ENCODE assay signal across 1 cellular context in the genomic region with DNA sequence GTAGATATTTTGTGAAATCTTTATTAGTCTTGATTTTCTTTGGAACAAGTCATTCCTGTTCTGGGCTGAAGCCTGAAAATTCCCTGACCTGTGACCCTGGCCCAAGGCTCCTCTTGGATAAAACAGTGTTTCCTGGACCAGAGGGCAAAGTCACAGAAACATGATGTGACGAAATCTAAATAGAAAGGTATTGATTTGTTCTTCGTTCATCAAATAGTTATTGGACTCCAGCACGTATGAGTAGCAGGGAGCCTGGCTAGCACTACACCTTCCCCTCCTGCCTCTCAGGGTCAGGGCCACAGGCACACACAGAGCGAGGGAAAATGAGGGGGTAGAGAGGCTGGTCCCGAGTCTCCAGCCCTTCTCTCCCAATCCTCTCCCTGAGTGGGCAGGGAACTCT.
TF ChIP-seq lines count a peak whose summit lies in the region.

No MANE protein-coding gene starts in this region.

TF ChIP-seq in HepG2, 621 proteins besides CTCF, POLR2A, EP300 and RAD21 (continued from another document and continues in another):
- TF ChIP-seq, protein P1, sequence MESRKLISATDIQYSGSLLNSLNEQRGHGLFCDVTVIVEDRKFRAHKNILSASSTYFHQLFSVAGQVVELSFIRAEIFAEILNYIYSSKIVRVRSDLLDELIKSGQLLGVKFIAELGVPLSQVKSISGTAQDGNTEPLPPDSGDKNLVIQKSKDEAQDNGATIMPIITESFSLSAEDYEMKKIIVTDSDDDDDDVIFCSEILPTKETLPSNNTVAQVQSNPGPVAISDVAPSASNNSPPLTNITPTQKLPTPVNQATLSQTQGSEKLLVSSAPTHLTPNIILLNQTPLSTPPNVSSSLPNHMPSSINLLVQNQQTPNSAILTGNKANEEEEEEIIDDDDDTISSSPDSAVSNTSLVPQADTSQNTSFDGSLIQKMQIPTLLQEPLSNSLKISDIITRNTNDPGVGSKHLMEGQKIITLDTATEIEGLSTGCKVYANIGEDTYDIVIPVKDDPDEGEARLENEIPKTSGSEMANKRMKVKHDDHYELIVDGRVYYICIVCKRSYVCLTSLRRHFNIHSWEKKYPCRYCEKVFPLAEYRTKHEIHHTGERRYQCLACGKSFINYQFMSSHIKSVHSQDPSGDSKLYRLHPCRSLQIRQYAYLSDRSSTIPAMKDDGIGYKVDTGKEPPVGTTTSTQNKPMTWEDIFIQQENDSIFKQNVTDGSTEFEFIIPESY (CRISPR knock-in tag; IDR thresholded peaks at IDR 0.05), result peak; percentile 36; the same call in 1 of the 2 replicates
- no peak for TF ChIP-seq AHR (CRISPR knock-in tag; IDR thresholded peaks at IDR 0.05)
- no peak for TF ChIP-seq PCBP1 (IDR thresholded peaks at IDR 0.05; ENCODE audit: borderline replicate concordance, low read depth, low read length)
- TF ChIP-seq BORCS8-MEF2B (CRISPR knock-in tag; IDR thresholded peaks at IDR 0.05), result no peak
- TF ChIP-seq, protein P2, sequence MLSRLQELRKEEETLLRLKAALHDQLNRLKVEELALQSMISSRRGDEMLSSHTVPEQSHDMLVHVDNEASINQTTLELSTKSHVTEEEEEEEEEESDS (CRISPR knock-in tag; IDR thresholded peaks at IDR 0.05; ENCODE audit: borderline replicate concordance), result no peak
- TF ChIP-seq ZNF382 (CRISPR knock-in tag; IDR thresholded peaks at IDR 0.05; ENCODE audit: borderline replicate concordance), result no peak
- TF ChIP-seq HNRNPK (IDR thresholded peaks at IDR 0.05; ENCODE audit: low read depth, low read length, poor library complexity, severe bottlenecking), result no peak
- TF ChIP-seq SMARCC2 (IDR thresholded peaks at IDR 0.05), result peak; percentile 59; the same call in 1 of the 2 replicates
- TF ChIP-seq ZNF121 (CRISPR knock-in tag; IDR thresholded peaks at IDR 0.05), result no peak
- no peak; the same call in 1 of the 2 replicates for TF ChIP-seq MTA1 (CRISPR knock-in tag; IDR thresholded peaks at IDR 0.05; ENCODE audit: borderline replicate concordance)
- no peak for TF ChIP-seq ZNF256 (CRISPR knock-in tag; conservative IDR thresholded peaks at IDR 0.05)
- TF ChIP-seq MEF2D (CRISPR knock-in tag; IDR thresholded peaks at IDR 0.05), result peak; percentile 86
- TF ChIP-seq, protein P3, sequence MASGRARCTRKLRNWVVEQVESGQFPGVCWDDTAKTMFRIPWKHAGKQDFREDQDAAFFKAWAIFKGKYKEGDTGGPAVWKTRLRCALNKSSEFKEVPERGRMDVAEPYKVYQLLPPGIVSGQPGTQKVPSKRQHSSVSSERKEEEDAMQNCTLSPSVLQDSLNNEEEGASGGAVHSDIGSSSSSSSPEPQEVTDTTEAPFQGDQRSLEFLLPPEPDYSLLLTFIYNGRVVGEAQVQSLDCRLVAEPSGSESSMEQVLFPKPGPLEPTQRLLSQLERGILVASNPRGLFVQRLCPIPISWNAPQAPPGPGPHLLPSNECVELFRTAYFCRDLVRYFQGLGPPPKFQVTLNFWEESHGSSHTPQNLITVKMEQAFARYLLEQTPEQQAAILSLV (CRISPR knock-in tag; IDR thresholded peaks at IDR 0.05; ENCODE audit: borderline replicate concordance), result peak; percentile 64; the same call in 1 of the 2 replicates
- TF ChIP-seq SP4 (CRISPR knock-in tag; IDR thresholded peaks at IDR 0.05), result no peak
- peak; percentile 88 for TF ChIP-seq HMG20A (CRISPR knock-in tag; IDR thresholded peaks at IDR 0.05; ENCODE audit: borderline replicate concordance)
- TF ChIP-seq, protein P4, sequence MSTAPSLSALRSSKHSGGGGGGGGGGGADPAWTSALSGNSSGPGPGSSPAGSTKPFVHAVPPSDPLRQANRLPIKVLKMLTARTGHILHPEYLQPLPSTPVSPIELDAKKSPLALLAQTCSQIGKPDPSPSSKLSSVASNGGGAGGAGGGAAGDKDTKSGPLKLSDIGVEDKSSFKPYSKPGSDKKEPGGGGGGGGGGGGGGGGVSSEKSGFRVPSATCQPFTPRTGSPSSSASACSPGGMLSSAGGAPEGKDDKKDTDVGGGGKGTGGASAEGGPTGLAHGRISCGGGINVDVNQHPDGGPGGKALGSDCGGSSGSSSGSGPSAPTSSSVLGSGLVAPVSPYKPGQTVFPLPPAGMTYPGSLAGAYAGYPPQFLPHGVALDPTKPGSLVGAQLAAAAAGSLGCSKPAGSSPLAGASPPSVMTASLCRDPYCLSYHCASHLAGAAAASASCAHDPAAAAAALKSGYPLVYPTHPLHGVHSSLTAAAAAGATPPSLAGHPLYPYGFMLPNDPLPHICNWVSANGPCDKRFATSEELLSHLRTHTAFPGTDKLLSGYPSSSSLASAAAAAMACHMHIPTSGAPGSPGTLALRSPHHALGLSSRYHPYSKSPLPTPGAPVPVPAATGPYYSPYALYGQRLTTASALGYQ (CRISPR knock-in tag; IDR thresholded peaks at IDR 0.05), result peak; percentile 89
- TF ChIP-seq ZNF160 (CRISPR knock-in tag; IDR thresholded peaks at IDR 0.05), result no peak
- peak; percentile 74; the same call in 1 of the 2 replicates for TF ChIP-seq NFKBIZ (CRISPR knock-in tag; IDR thresholded peaks at IDR 0.05)
- TF ChIP-seq, protein P5, sequence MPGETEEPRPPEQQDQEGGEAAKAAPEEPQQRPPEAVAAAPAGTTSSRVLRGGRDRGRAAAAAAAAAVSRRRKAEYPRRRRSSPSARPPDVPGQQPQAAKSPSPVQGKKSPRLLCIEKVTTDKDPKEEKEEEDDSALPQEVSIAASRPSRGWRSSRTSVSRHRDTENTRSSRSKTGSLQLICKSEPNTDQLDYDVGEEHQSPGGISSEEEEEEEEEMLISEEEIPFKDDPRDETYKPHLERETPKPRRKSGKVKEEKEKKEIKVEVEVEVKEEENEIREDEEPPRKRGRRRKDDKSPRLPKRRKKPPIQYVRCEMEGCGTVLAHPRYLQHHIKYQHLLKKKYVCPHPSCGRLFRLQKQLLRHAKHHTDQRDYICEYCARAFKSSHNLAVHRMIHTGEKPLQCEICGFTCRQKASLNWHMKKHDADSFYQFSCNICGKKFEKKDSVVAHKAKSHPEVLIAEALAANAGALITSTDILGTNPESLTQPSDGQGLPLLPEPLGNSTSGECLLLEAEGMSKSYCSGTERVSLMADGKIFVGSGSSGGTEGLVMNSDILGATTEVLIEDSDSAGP (CRISPR knock-in tag; IDR thresholded peaks at IDR 0.05; ENCODE audit: borderline replicate concordance), result 0 out of 2 replicates have a peak, but pooled peaks have one; percentile 33
- no peak for TF ChIP-seq FOSL1 (CRISPR knock-in tag; IDR thresholded peaks at IDR 0.05; ENCODE audit: borderline replicate concordance)
- TF ChIP-seq ZNF224 (CRISPR knock-in tag; IDR thresholded peaks at IDR 0.05), result no peak
- TF ChIP-seq ZNF12 (CRISPR knock-in tag; IDR thresholded peaks at IDR 0.05), result peak; percentile 93
- TF ChIP-seq, protein P6, sequence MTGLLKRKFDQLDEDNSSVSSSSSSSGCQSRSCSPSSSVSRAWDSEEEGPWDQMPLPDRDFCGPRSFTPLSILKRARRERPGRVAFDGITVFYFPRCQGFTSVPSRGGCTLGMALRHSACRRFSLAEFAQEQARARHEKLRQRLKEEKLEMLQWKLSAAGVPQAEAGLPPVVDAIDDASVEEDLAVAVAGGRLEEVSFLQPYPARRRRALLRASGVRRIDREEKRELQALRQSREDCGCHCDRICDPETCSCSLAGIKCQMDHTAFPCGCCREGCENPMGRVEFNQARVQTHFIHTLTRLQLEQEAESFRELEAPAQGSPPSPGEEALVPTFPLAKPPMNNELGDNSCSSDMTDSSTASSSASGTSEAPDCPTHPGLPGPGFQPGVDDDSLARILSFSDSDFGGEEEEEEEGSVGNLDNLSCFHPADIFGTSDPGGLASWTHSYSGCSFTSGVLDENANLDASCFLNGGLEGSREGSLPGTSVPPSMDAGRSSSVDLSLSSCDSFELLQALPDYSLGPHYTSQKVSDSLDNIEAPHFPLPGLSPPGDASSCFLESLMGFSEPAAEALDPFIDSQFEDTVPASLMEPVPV (CRISPR knock-in tag; IDR thresholded peaks at IDR 0.05), result no peak
- no peak for TF ChIP-seq PRMT3 (CRISPR knock-in tag; IDR thresholded peaks at IDR 0.05; ENCODE audit: borderline replicate concordance, low read depth)
- peak; percentile 100 for TF ChIP-seq HNF4A (CRISPR knock-in tag; IDR thresholded peaks at IDR 0.05)
- TF ChIP-seq ZNF431 (CRISPR knock-in tag; IDR thresholded peaks at IDR 0.05; ENCODE audit: borderline replicate concordance, low read depth), result no peak
- no peak for TF ChIP-seq ZNF484 (CRISPR knock-in tag; IDR thresholded peaks at IDR 0.05; ENCODE audit: borderline replicate concordance, low read depth)
- no peak for TF ChIP-seq NR1H2 (CRISPR knock-in tag; IDR thresholded peaks at IDR 0.05; ENCODE audit: borderline replicate concordance, low read depth)
- TF ChIP-seq RFX3 (CRISPR knock-in tag; IDR thresholded peaks at IDR 0.05), result no peak
- no peak for TF ChIP-seq SUZ12 (IDR thresholded peaks at IDR 0.05; ENCODE audit: low read depth, low read length)
- no peak for TF ChIP-seq ZNF598 (CRISPR knock-in tag; IDR thresholded peaks at IDR 0.05; ENCODE audit: borderline replicate concordance)
- TF ChIP-seq ZNF296 (CRISPR knock-in tag; conservative IDR thresholded peaks at IDR 0.05), result no peak
- no peak for TF ChIP-seq PLRG1 (conservative IDR thresholded peaks at IDR 0.05)
- no peak for TF ChIP-seq RNF2 (conservative IDR thresholded peaks at IDR 0.05; ENCODE audit: low read depth)
- TF ChIP-seq, protein P7, sequence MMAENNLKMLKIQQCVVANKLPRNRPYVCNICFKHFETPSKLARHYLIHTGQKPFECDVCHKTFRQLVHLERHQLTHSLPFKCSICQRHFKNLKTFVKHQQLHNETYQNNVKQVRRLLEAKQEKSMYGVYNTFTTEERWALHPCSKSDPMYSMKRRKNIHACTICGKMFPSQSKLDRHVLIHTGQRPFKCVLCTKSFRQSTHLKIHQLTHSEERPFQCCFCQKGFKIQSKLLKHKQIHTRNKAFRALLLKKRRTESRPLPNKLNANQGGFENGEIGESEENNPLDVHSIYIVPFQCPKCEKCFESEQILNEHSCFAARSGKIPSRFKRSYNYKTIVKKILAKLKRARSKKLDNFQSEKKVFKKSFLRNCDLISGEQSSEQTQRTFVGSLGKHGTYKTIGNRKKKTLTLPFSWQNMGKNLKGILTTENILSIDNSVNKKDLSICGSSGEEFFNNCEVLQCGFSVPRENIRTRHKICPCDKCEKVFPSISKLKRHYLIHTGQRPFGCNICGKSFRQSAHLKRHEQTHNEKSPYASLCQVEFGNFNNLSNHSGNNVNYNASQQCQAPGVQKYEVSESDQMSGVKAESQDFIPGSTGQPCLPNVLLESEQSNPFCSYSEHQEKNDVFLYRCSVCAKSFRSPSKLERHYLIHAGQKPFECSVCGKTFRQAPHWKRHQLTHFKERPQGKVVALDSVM (CRISPR knock-in tag; IDR thresholded peaks at IDR 0.05), result no peak
- TF ChIP-seq, protein P8, sequence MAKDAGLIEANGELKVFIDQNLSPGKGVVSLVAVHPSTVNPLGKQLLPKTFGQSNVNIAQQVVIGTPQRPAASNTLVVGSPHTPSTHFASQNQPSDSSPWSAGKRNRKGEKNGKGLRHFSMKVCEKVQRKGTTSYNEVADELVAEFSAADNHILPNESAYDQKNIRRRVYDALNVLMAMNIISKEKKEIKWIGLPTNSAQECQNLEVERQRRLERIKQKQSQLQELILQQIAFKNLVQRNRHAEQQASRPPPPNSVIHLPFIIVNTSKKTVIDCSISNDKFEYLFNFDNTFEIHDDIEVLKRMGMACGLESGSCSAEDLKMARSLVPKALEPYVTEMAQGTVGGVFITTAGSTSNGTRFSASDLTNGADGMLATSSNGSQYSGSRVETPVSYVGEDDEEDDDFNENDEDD (CRISPR knock-in tag; IDR thresholded peaks at IDR 0.05; ENCODE audit: borderline replicate concordance), result peak; percentile 41; the same call in 1 of the 2 replicates
- TF ChIP-seq, protein P9, sequence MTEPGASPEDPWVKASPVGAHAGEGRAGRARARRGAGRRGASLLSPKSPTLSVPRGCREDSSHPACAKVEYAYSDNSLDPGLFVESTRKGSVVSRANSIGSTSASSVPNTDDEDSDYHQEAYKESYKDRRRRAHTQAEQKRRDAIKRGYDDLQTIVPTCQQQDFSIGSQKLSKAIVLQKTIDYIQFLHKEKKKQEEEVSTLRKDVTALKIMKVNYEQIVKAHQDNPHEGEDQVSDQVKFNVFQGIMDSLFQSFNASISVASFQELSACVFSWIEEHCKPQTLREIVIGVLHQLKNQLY (CRISPR knock-in tag; IDR thresholded peaks at IDR 0.05), result peak; percentile 73
- TF ChIP-seq TBX3 (IDR thresholded peaks at IDR 0.05; ENCODE audit: borderline replicate concordance), result peak; percentile 58; the same call in 1 of the 2 replicates
- TF ChIP-seq POGZ (CRISPR knock-in tag; IDR thresholded peaks at IDR 0.05), result peak; percentile 91
- TF ChIP-seq RFXAP (CRISPR knock-in tag; IDR thresholded peaks at IDR 0.05; ENCODE audit: borderline replicate concordance), result peak; percentile 81
- no peak for TF ChIP-seq DNMT3B (CRISPR knock-in tag; conservative IDR thresholded peaks at IDR 0.05)
- TF ChIP-seq ATRX (CRISPR knock-in tag; IDR thresholded peaks at IDR 0.05; ENCODE audit: borderline replicate concordance), result no peak
- TF ChIP-seq, protein P10, sequence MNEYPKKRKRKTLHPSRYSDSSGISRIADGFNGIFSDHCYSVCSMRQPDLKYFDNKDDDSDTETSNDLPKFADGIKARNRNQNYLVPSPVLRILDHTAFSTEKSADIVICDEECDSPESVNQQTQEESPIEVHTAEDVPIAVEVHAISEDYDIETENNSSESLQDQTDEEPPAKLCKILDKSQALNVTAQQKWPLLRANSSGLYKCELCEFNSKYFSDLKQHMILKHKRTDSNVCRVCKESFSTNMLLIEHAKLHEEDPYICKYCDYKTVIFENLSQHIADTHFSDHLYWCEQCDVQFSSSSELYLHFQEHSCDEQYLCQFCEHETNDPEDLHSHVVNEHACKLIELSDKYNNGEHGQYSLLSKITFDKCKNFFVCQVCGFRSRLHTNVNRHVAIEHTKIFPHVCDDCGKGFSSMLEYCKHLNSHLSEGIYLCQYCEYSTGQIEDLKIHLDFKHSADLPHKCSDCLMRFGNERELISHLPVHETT (CRISPR knock-in tag; conservative IDR thresholded peaks at IDR 0.05), result no peak
- no peak for TF ChIP-seq CHCHD3 (CRISPR knock-in tag; IDR thresholded peaks at IDR 0.05)
- TF ChIP-seq, protein P11, sequence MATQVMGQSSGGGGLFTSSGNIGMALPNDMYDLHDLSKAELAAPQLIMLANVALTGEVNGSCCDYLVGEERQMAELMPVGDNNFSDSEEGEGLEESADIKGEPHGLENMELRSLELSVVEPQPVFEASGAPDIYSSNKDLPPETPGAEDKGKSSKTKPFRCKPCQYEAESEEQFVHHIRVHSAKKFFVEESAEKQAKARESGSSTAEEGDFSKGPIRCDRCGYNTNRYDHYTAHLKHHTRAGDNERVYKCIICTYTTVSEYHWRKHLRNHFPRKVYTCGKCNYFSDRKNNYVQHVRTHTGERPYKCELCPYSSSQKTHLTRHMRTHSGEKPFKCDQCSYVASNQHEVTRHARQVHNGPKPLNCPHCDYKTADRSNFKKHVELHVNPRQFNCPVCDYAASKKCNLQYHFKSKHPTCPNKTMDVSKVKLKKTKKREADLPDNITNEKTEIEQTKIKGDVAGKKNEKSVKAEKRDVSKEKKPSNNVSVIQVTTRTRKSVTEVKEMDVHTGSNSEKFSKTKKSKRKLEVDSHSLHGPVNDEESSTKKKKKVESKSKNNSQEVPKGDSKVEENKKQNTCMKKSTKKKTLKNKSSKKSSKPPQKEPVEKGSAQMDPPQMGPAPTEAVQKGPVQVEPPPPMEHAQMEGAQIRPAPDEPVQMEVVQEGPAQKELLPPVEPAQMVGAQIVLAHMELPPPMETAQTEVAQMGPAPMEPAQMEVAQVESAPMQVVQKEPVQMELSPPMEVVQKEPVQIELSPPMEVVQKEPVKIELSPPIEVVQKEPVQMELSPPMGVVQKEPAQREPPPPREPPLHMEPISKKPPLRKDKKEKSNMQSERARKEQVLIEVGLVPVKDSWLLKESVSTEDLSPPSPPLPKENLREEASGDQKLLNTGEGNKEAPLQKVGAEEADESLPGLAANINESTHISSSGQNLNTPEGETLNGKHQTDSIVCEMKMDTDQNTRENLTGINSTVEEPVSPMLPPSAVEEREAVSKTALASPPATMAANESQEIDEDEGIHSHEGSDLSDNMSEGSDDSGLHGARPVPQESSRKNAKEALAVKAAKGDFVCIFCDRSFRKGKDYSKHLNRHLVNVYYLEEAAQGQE (IDR thresholded peaks at IDR 0.05; ENCODE audit: borderline replicate concordance in 1 of 2, low read depth in 1 of 2, low read length in 2 of 2), result peak in 1 of 2 experiments; percentile 48; a peak in 1 of 4 replicates
- 0 out of 2 replicates have a peak, but pooled peaks have one; percentile 37 for TF ChIP-seq ZFP1 (CRISPR knock-in tag; IDR thresholded peaks at IDR 0.05)
